In genomic region chr7:100029591-100029990, GRCh38 we compare ENCODE assay signal across 1 cellular context.
TF ChIP-seq lines count a peak whose summit lies in the region.

No MANE protein-coding gene starts in this region.

TF ChIP-seq in HepG2, 621 proteins besides CTCF, POLR2A, EP300 and RAD21:
- TF ChIP-seq ISL2 (CRISPR knock-in tag; IDR thresholded peaks at IDR 0.05) (no peak), ZNF282 (IDR thresholded peaks at IDR 0.05; ENCODE audit: partially characterized antibody) (no peak), FOXJ3 (CRISPR knock-in tag; IDR thresholded peaks at IDR 0.05; ENCODE audit: borderline replicate concordance) (no peak), ZNF550 (CRISPR knock-in tag; IDR thresholded peaks at IDR 0.05; ENCODE audit: borderline replicate concordance) (no peak), HMG20B (CRISPR knock-in tag; conservative IDR thresholded peaks at IDR 0.05) (no peak), ZNF660 (CRISPR knock-in tag; IDR thresholded peaks at IDR 0.05; ENCODE audit: borderline replicate concordance, low read depth) (no peak), ZNF382 (CRISPR knock-in tag; IDR thresholded peaks at IDR 0.05; ENCODE audit: borderline replicate concordance) (no peak), ZNF580 (CRISPR knock-in tag; IDR thresholded peaks at IDR 0.05; ENCODE audit: borderline replicate concordance, low read depth) (no peak), ZBTB39 (CRISPR knock-in tag; IDR thresholded peaks at IDR 0.05) (no peak), ZNF335 (CRISPR knock-in tag; IDR thresholded peaks at IDR 0.05) (no peak), NRL (CRISPR knock-in tag; IDR thresholded peaks at IDR 0.05; ENCODE audit: borderline replicate concordance) (no peak)
- TF ChIP-seq, protein P1, sequence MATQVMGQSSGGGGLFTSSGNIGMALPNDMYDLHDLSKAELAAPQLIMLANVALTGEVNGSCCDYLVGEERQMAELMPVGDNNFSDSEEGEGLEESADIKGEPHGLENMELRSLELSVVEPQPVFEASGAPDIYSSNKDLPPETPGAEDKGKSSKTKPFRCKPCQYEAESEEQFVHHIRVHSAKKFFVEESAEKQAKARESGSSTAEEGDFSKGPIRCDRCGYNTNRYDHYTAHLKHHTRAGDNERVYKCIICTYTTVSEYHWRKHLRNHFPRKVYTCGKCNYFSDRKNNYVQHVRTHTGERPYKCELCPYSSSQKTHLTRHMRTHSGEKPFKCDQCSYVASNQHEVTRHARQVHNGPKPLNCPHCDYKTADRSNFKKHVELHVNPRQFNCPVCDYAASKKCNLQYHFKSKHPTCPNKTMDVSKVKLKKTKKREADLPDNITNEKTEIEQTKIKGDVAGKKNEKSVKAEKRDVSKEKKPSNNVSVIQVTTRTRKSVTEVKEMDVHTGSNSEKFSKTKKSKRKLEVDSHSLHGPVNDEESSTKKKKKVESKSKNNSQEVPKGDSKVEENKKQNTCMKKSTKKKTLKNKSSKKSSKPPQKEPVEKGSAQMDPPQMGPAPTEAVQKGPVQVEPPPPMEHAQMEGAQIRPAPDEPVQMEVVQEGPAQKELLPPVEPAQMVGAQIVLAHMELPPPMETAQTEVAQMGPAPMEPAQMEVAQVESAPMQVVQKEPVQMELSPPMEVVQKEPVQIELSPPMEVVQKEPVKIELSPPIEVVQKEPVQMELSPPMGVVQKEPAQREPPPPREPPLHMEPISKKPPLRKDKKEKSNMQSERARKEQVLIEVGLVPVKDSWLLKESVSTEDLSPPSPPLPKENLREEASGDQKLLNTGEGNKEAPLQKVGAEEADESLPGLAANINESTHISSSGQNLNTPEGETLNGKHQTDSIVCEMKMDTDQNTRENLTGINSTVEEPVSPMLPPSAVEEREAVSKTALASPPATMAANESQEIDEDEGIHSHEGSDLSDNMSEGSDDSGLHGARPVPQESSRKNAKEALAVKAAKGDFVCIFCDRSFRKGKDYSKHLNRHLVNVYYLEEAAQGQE (IDR thresholded peaks at IDR 0.05; ENCODE audit: borderline replicate concordance in 1 of 2, low read depth in 1 of 2, low read length in 2 of 2): no peak
- TF ChIP-seq, protein P2, sequence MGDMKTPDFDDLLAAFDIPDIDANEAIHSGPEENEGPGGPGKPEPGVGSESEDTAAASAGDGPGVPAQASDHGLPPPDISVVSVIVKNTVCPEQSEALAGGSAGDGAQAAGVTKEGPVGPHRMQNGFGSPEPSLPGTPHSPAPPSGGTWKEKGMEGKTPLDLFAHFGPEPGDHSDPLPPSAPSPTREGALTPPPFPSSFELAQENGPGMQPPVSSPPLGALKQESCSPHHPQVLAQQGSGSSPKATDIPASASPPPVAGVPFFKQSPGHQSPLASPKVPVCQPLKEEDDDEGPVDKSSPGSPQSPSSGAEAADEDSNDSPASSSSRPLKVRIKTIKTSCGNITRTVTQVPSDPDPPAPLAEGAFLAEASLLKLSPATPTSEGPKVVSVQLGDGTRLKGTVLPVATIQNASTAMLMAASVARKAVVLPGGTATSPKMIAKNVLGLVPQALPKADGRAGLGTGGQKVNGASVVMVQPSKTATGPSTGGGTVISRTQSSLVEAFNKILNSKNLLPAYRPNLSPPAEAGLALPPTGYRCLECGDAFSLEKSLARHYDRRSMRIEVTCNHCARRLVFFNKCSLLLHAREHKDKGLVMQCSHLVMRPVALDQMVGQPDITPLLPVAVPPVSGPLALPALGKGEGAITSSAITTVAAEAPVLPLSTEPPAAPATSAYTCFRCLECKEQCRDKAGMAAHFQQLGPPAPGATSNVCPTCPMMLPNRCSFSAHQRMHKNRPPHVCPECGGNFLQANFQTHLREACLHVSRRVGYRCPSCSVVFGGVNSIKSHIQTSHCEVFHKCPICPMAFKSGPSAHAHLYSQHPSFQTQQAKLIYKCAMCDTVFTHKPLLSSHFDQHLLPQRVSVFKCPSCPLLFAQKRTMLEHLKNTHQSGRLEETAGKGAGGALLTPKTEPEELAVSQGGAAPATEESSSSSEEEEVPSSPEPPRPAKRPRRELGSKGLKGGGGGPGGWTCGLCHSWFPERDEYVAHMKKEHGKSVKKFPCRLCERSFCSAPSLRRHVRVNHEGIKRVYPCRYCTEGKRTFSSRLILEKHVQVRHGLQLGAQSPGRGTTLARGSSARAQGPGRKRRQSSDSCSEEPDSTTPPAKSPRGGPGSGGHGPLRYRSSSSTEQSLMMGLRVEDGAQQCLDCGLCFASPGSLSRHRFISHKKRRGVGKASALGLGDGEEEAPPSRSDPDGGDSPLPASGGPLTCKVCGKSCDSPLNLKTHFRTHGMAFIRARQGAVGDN (CRISPR knock-in tag; IDR thresholded peaks at IDR 0.05): no peak
TF ChIP-seq in HepG2: peak in this region for 0.
